ENCODE assay signal across 1 cellular context in the genomic region with DNA sequence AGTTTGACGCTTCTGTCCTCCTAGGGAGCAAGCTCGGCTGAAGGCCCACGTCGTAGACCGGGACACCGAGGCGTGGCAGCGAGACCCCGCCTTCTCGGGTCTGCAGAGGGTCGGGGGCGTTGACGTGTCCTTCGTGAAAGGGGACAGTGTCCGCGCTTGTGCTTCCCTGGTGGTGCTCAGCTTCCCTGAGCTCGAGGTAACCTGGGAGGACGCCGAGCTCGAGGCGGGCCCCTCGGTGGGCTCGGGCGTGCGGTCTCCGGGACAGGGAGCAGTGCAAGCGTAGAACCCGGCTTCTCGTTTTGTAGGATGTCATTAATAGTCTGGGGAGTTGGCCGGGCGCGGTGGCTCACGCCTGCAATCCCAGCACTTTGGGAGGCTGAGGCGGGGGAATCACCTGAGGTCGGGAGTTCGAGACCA.
TF ChIP-seq lines count a peak whose summit lies in the region.

No MANE protein-coding gene starts in this region.

TF ChIP-seq in HepG2, 621 proteins besides CTCF, POLR2A, EP300 and RAD21 (continued from another document and continues in another):
- TF ChIP-seq, protein P1, sequence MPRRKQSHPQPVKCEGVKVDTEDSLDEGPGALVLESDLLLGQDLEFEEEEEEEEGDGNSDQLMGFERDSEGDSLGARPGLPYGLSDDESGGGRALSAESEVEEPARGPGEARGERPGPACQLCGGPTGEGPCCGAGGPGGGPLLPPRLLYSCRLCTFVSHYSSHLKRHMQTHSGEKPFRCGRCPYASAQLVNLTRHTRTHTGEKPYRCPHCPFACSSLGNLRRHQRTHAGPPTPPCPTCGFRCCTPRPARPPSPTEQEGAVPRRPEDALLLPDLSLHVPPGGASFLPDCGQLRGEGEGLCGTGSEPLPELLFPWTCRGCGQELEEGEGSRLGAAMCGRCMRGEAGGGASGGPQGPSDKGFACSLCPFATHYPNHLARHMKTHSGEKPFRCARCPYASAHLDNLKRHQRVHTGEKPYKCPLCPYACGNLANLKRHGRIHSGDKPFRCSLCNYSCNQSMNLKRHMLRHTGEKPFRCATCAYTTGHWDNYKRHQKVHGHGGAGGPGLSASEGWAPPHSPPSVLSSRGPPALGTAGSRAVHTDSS (CRISPR knock-in tag; conservative IDR thresholded peaks at IDR 0.05): no peak
- TF ChIP-seq, protein P2, sequence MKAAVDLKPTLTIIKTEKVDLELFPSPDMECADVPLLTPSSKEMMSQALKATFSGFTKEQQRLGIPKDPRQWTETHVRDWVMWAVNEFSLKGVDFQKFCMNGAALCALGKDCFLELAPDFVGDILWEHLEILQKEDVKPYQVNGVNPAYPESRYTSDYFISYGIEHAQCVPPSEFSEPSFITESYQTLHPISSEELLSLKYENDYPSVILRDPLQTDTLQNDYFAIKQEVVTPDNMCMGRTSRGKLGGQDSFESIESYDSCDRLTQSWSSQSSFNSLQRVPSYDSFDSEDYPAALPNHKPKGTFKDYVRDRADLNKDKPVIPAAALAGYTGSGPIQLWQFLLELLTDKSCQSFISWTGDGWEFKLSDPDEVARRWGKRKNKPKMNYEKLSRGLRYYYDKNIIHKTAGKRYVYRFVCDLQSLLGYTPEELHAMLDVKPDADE (CRISPR knock-in tag; IDR thresholded peaks at IDR 0.05): no peak
- TF ChIP-seq REPIN1 (CRISPR knock-in tag; IDR thresholded peaks at IDR 0.05; ENCODE audit: borderline replicate concordance, low read depth): no peak
- no peak for TF ChIP-seq TARDBP (CRISPR knock-in tag; IDR thresholded peaks at IDR 0.05)
- TF ChIP-seq, protein P3, sequence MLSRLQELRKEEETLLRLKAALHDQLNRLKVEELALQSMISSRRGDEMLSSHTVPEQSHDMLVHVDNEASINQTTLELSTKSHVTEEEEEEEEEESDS (CRISPR knock-in tag; IDR thresholded peaks at IDR 0.05; ENCODE audit: borderline replicate concordance): no peak
- no peak for TF ChIP-seq KAT7 (CRISPR knock-in tag; IDR thresholded peaks at IDR 0.05; ENCODE audit: borderline replicate concordance)
- no peak for TF ChIP-seq ZNF34 (CRISPR knock-in tag; IDR thresholded peaks at IDR 0.05; ENCODE audit: borderline replicate concordance)
- TF ChIP-seq, protein P4, sequence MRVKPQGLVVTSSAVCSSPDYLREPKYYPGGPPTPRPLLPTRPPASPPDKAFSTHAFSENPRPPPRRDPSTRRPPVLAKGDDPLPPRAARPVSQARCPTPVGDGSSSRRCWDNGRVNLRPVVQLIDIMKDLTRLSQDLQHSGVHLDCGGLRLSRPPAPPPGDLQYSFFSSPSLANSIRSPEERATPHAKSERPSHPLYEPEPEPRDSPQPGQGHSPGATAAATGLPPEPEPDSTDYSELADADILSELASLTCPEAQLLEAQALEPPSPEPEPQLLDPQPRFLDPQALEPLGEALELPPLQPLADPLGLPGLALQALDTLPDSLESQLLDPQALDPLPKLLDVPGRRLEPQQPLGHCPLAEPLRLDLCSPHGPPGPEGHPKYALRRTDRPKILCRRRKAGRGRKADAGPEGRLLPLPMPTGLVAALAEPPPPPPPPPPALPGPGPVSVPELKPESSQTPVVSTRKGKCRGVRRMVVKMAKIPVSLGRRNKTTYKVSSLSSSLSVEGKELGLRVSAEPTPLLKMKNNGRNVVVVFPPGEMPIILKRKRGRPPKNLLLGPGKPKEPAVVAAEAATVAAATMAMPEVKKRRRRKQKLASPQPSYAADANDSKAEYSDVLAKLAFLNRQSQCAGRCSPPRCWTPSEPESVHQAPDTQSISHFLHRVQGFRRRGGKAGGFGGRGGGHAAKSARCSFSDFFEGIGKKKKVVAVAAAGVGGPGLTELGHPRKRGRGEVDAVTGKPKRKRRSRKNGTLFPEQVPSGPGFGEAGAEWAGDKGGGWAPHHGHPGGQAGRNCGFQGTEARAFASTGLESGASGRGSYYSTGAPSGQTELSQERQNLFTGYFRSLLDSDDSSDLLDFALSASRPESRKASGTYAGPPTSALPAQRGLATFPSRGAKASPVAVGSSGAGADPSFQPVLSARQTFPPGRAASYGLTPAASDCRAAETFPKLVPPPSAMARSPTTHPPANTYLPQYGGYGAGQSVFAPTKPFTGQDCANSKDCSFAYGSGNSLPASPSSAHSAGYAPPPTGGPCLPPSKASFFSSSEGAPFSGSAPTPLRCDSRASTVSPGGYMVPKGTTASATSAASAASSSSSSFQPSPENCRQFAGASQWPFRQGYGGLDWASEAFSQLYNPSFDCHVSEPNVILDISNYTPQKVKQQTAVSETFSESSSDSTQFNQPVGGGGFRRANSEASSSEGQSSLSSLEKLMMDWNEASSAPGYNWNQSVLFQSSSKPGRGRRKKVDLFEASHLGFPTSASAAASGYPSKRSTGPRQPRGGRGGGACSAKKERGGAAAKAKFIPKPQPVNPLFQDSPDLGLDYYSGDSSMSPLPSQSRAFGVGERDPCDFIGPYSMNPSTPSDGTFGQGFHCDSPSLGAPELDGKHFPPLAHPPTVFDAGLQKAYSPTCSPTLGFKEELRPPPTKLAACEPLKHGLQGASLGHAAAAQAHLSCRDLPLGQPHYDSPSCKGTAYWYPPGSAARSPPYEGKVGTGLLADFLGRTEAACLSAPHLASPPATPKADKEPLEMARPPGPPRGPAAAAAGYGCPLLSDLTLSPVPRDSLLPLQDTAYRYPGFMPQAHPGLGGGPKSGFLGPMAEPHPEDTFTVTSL (CRISPR knock-in tag; IDR thresholded peaks at IDR 0.05; ENCODE audit: borderline replicate concordance): peak; percentile 33; the same call in 1 of the 2 replicates
- TF ChIP-seq, protein P5, sequence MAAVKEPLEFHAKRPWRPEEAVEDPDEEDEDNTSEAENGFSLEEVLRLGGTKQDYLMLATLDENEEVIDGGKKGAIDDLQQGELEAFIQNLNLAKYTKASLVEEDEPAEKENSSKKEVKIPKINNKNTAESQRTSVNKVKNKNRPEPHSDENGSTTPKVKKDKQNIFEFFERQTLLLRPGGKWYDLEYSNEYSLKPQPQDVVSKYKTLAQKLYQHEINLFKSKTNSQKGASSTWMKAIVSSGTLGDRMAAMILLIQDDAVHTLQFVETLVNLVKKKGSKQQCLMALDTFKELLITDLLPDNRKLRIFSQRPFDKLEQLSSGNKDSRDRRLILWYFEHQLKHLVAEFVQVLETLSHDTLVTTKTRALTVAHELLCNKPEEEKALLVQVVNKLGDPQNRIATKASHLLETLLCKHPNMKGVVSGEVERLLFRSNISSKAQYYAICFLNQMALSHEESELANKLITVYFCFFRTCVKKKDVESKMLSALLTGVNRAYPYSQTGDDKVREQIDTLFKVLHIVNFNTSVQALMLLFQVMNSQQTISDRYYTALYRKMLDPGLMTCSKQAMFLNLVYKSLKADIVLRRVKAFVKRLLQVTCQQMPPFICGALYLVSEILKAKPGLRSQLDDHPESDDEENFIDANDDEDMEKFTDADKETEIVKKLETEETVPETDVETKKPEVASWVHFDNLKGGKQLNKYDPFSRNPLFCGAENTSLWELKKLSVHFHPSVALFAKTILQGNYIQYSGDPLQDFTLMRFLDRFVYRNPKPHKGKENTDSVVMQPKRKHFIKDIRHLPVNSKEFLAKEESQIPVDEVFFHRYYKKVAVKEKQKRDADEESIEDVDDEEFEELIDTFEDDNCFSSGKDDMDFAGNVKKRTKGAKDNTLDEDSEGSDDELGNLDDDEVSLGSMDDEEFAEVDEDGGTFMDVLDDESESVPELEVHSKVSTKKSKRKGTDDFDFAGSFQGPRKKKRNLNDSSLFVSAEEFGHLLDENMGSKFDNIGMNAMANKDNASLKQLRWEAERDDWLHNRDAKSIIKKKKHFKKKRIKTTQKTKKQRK (IDR thresholded peaks at IDR 0.05; ENCODE audit: low read length): no peak
- TF ChIP-seq NFKB2 (CRISPR knock-in tag; IDR thresholded peaks at IDR 0.05; ENCODE audit: borderline replicate concordance): no peak
- peak; percentile 12; the same call in 1 of the 2 replicates for TF ChIP-seq ZNF33B (CRISPR knock-in tag; IDR thresholded peaks at IDR 0.05)
- TF ChIP-seq ZNF101 (CRISPR knock-in tag; IDR thresholded peaks at IDR 0.05; ENCODE audit: borderline replicate concordance, low read depth): no peak
- no peak for TF ChIP-seq RFX1 (IDR thresholded peaks at IDR 0.05)
- TF ChIP-seq, protein P6, sequence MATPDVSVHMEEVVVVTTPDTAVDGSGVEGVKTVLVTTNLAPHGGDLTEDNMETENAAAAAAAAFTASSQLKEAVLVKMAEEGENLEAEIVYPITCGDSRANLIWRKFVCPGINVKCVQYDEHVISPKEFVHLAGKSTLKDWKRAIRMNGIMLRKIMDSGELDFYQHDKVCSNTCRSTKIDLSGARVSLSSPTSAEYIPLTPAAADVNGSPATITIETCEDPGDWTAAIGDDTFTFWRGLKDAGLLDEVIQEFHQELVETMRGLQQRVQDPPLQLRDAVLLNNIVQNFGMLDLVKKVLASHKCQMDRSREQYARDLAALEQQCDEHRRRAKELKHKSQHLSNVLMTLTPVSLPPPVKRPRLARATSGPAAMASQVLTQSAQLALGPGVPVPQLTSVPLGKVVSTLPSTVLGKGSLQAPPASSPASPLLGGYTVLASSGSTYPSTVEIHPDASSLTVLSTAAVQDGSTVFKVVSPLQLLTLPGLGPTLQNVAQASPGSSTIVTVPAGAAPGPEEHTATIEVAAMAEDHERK (CRISPR knock-in tag; IDR thresholded peaks at IDR 0.05; ENCODE audit: low read depth): no peak
- TF ChIP-seq ZNF781 (CRISPR knock-in tag; IDR thresholded peaks at IDR 0.05; ENCODE audit: borderline replicate concordance, not compliant biosample characterization): no peak
- no peak for TF ChIP-seq CCAR2 (optimal IDR thresholded peaks at IDR 0.05; ENCODE audit: low read depth, low read length)
- no peak for TF ChIP-seq TOE1 (CRISPR knock-in tag; IDR thresholded peaks at IDR 0.05)
- TF ChIP-seq NAIF1 (CRISPR knock-in tag; IDR thresholded peaks at IDR 0.05; ENCODE audit: borderline replicate concordance): no peak
- TF ChIP-seq, protein P7, sequence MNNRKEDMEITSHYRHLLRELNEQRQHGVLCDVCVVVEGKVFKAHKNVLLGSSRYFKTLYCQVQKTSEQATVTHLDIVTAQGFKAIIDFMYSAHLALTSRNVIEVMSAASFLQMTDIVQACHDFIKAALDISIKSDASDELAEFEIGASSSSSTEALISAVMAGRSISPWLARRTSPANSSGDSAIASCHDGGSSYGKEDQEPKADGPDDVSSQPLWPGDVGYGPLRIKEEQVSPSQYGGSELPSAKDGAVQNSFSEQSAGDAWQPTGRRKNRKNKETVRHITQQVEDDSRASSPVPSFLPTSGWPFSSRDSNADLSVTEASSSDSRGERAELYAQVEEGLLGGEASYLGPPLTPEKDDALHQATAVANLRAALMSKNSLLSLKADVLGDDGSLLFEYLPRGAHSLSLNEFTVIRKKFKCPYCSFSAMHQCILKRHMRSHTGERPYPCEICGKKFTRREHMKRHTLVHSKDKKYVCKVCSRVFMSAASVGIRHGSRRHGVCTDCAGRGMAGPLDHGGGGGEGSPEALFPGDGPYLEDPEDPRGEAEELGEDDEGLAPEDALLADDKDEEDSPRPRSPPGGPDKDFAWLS (CRISPR knock-in tag; IDR thresholded peaks at IDR 0.05; ENCODE audit: borderline replicate concordance): no peak
- TF ChIP-seq, protein P8, sequence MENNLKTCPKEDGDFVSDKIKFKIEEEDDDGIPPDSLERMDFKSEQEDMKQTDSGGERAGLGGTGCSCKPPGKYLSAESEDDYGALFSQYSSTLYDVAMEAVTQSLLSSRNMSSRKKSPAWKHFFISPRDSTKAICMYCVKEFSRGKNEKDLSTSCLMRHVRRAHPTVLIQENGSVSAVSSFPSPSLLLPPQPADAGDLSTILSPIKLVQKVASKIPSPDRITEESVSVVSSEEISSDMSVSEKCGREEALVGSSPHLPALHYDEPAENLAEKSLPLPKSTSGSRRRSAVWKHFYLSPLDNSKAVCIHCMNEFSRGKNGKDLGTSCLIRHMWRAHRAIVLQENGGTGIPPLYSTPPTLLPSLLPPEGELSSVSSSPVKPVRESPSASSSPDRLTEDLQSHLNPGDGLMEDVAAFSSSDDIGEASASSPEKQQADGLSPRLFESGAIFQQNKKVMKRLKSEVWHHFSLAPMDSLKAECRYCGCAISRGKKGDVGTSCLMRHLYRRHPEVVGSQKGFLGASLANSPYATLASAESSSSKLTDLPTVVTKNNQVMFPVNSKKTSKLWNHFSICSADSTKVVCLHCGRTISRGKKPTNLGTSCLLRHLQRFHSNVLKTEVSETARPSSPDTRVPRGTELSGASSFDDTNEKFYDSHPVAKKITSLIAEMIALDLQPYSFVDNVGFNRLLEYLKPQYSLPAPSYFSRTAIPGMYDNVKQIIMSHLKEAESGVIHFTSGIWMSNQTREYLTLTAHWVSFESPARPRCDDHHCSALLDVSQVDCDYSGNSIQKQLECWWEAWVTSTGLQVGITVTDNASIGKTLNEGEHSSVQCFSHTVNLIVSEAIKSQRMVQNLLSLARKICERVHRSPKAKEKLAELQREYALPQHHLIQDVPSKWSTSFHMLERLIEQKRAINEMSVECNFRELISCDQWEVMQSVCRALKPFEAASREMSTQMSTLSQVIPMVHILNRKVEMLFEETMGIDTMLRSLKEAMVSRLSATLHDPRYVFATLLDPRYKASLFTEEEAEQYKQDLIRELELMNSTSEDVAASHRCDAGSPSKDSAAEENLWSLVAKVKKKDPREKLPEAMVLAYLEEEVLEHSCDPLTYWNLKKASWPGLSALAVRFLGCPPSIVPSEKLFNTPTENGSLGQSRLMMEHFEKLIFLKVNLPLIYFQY (CRISPR knock-in tag; IDR thresholded peaks at IDR 0.05; ENCODE audit: borderline replicate concordance): 0 out of 2 replicates have a peak, but pooled peaks have one; percentile 7
- no peak; the same call in 1 of the 2 replicates for TF ChIP-seq CENPT (CRISPR knock-in tag; IDR thresholded peaks at IDR 0.05; ENCODE audit: low read depth)
- TF ChIP-seq, protein P9, sequence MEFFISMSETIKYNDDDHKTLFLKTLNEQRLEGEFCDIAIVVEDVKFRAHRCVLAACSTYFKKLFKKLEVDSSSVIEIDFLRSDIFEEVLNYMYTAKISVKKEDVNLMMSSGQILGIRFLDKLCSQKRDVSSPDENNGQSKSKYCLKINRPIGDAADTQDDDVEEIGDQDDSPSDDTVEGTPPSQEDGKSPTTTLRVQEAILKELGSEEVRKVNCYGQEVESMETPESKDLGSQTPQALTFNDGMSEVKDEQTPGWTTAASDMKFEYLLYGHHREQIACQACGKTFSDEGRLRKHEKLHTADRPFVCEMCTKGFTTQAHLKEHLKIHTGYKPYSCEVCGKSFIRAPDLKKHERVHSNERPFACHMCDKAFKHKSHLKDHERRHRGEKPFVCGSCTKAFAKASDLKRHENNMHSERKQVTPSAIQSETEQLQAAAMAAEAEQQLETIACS (CRISPR knock-in tag; IDR thresholded peaks at IDR 0.05): no peak
- no peak for TF ChIP-seq ZNF589 (CRISPR knock-in tag; conservative IDR thresholded peaks at IDR 0.05)
- no peak for TF ChIP-seq JUN (CRISPR knock-in tag; IDR thresholded peaks at IDR 0.05)
